Comparison of ENCODE assay signal across 8 cellular contexts in the genomic region with DNA sequence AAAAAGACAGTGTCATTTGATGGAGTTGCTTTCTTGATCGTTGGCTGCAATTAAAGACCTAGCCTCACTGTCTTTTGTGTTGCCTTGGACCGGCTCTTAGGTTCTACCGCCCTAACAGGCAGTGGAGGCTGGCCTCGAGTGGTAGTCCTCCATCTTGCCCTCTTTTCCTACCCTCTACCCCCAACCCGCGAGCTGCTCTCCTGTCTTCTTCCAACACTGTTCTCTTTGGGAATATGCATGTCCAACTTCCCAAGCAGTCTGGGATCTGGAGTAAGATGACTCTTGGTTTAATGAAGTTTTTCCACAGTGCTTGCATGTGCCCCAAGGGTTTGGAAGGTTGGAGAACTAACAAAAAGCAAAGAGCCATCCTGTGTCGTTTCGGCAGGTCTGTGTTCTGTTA. TPM values are rescaled to one million over a fixed set of nuclear protein-coding genes. Genes with fewer than 3 reads are reported as not detected.
DNase-seq lines count a peak whose midpoint lies in the region; ATAC-seq, FAIRE-seq and TF ChIP-seq lines count a peak whose summit lies in the region.
"Not testable (repeated sequence)": the region's sequence is repeated elsewhere in the genome, so short reads cannot be mapped to it uniquely, and the experiment has no call there.

No MANE protein-coding gene starts in this region.

- not testable (repeated sequence) for H3K36me3 ChIP-seq in PC-3 (ENCODE audit: low read depth, low read length)
- H3K36me3 ChIP-seq in heart left ventricle (peaks cover 0 to 12% (median 5%) of the 10 kb centered on the region in 9 donors), spleen (peaks cover 0 to 12% (median 3%) of the 10 kb centered on the region in 6 donors)

- CTCF ChIA-PET in A549 (lab: Yijun Ruan, JAX); PC-3 (lab: Charles Lee): not testable (repeated sequence)

- BruUV-seq in PC-3 (replicated peaks; lab: Mats Ljungman, UMichigan) = not testable (repeated sequence)

- H3K4me1 ChIP-seq in A549 (peaks cover 28% of the 10 kb centered on the region), PC-3 (ENCODE audit: insufficient read depth, low read length) (peaks cover 15% of the 10 kb centered on the region), heart left ventricle (peaks cover 0 to 28% (median 15%) of the 10 kb centered on the region in 12 donors), spleen (peaks cover 10 to 47% (median 28%) of the 10 kb centered on the region in 6 donors)

- H3K4me3 ChIP-seq in A549 (peak overlapping the region; percentile 99), GM12875 (ENCODE audit: low read depth, low read length) (peak overlapping the region; percentile 67), PC-3 (ENCODE audit: low read length) (peak overlapping the region; percentile 75; the same call in 1 of the 2 replicates), heart left ventricle (peak overlapping the region in 8 of 12 donors; percentile 61 to 92 (median 74)), spleen (peak overlapping the region in 5 of 8 donors; percentile 48 to 82 (median 74))

- H3K4me2 ChIP-seq in A549 (peak overlapping the region; percentile 81), PC-3 (ENCODE audit: low read length) (peak overlapping the region; percentile 96)

- POLR2A ChIA-PET in A549 (lab: Yijun Ruan, JAX); PC-3 (lab: Charles Lee; ENCODE audit: unreplicated experiment); naive thymus-derived CD8-positive, alpha-beta T cell (lab: Charles Lee): not testable (repeated sequence)

- not testable (repeated sequence) for H3F3A ChIP-seq in PC-3 (ENCODE audit: low read length, unreplicated experiment)

- peaks cover 11% of the 10 kb centered on the region; the same call in 1 of the 2 replicates for H4K20me1 ChIP-seq in PC-3 (ENCODE audit: low read length)

- TF ChIP-seq CTCF in A549 (IDR thresholded peaks at IDR 0.05); GM12875 (IDR thresholded peaks at IDR 0.05; ENCODE audit: borderline replicate concordance, insufficient read depth, low read depth, low read length); PC-3 (conservative IDR thresholded peaks at IDR 0.05; ENCODE audit: low read depth, low read length); heart left ventricle (IDR thresholded peaks at IDR 0.05); spleen (IDR thresholded peaks at IDR 0.05 in 8 of 11, conservative IDR thresholded peaks at IDR 0.05 in 3 of 11): not testable (repeated sequence)

- intact Hi-C loops in PC-3 (cut with micrococcal nuclease); heart left ventricle (cut with DNase I); spleen (cut with DNase I; ENCODE audit: low total_unique reads): not testable (repeated sequence)

- H3K27ac ChIP-seq in A549 (peak overlapping the region in 1 of 2 experiments; percentile 99; a peak in 2 of 6 replicates), heart left ventricle (peak overlapping the region in 4 of 12 donors; percentile 86 to 94 (median 90)), spleen (peak overlapping the region in 5 of 8 donors; percentile 91 to 96 (median 95))
- not testable (repeated sequence) for H3K27ac ChIP-seq in PC-3 (ENCODE audit: low read length)

- H3K9me3 Mint-ChIP-seq in activated T-cell treated with anti-CD3 and anti-CD28 coated beads, Interleukin-2, amount 50 U/mL, for 4 hours; naive thymus-derived CD8-positive, alpha-beta T cell: not testable (repeated sequence)

- not testable (repeated sequence) for ATAC-seq in A549; PC-3; activated T-cell treated with anti-CD3 and anti-CD28 coated beads, Interleukin-2, amount 50 U/mL, for 4 hours; heart left ventricle; naive thymus-derived CD8-positive, alpha-beta T cell

- H3K27me3 ChIP-seq in PC-3 (ENCODE audit: low read length); heart left ventricle; spleen (replicated peaks in 1 of 7): not testable (repeated sequence)

- not testable (repeated sequence) for H3K9me3 ChIP-seq in A549; PC-3 (ENCODE audit: low read length); heart left ventricle; spleen

- peaks cover 23% of the 10 kb centered on the region for H3K4me1 Mint-ChIP-seq in activated T-cell treated with anti-CD3 and anti-CD28 coated beads, Interleukin-2, amount 50 U/mL, for 4 hours (ENCODE audit: low read depth)
- H3K4me1 Mint-ChIP-seq in naive thymus-derived CD8-positive, alpha-beta T cell = peaks cover 8 to 38% (median 33%) of the 10 kb centered on the region in 4 donors

- peak overlapping the region; percentile 73; the same call in 1 of the 2 replicates for H2AFZ ChIP-seq in PC-3 (ENCODE audit: low read length)

- not testable (repeated sequence) for DNase-seq in A549 (ENCODE audit: low read depth in 1 of 2, low spot score in 1 of 2); PC-3; activated T-cell treated with anti-CD3 and anti-CD28 coated beads, Interleukin-2, amount 50 U/mL, for 4 hours; heart left ventricle
- DNase-seq in cerebellar cortex (ENCODE audit: low spot score) (peak; percentile 16), spleen (peak; percentile 72)
- peak in 1 of 10 donors; percentile 4 for DNase-seq in naive thymus-derived CD8-positive, alpha-beta T cell

- not testable (repeated sequence) for TF ChIP-seq EP300 in A549 (IDR thresholded peaks at IDR 0.05)

- not testable (repeated sequence) for H3K27me3 Mint-ChIP-seq in activated T-cell treated with anti-CD3 and anti-CD28 coated beads, Interleukin-2, amount 50 U/mL, for 4 hours (ENCODE audit: low read depth); naive thymus-derived CD8-positive, alpha-beta T cell

- H3K27ac Mint-ChIP-seq in naive thymus-derived CD8-positive, alpha-beta T cell = peak overlapping the region; percentile 57 to 93 (median 88)

- not testable (repeated sequence) for TF ChIP-seq POLR2A in A549 (IDR thresholded peaks at IDR 0.05; ENCODE audit: low read length); heart left ventricle (IDR thresholded peaks at IDR 0.05); spleen (IDR thresholded peaks at IDR 0.05)

- not testable (repeated sequence) for TF ChIP-seq RAD21 in A549 (conservative IDR thresholded peaks at IDR 0.05 in 1 of 2, IDR thresholded peaks at IDR 0.05 in 1 of 2)

- FAIRE-seq in A549 (lab: Jason Lieb, UNC) = not testable (repeated sequence)

- peak overlapping the region; percentile 95; the same call in 1 of the 2 replicates for H3K9ac ChIP-seq in PC-3 (ENCODE audit: low read length)

- not testable (repeated sequence) for H3K9me2 ChIP-seq in PC-3 (replicated peaks; ENCODE audit: low read length)

- peak overlapping the region; percentile 81 for H3K4me3 Mint-ChIP-seq in activated T-cell treated with anti-CD3 and anti-CD28 coated beads, Interleukin-2, amount 50 U/mL, for 4 hours
- peak overlapping the region; percentile 74 to 91 (median 82) for H3K4me3 Mint-ChIP-seq in naive thymus-derived CD8-positive, alpha-beta T cell

- WGBS in A549 (ENCODE audit: missing lambda C conversion rate) = 93% methylated on average over 8 of the region's 8 CpGs
- WGBS in heart left ventricle, 4 donors = 91 to 94% (median 92%) methylated on average over 8 of the region's 8 CpGs
- 89 to 94% (median 92%) methylated on average over 8 of the region's 8 CpGs for WGBS in spleen, 5 donors

- peaks cover 42% of the 10 kb centered on the region for H3K79me2 ChIP-seq in PC-3 (ENCODE audit: low read length)

- H3K36me3 Mint-ChIP-seq in activated T-cell treated with anti-CD3 and anti-CD28 coated beads, Interleukin-2, amount 50 U/mL, for 4 hours (ENCODE audit: insufficient read depth) = not testable (repeated sequence)
- H3K36me3 Mint-ChIP-seq in naive thymus-derived CD8-positive, alpha-beta T cell = peaks cover 0 to 14% (median 0%) of the 10 kb centered on the region in 3 donors

RNA-seq across cellular contexts. Expression of a gene that starts 1.5 kb away (rescaled TPM):
- 68.7 and 68.8 TPM in 2 replicates for polyA plus RNA-seq in A549 (2011; rRNA removed)
- polyA plus RNA-seq in A549 (2012; cell fraction: cytosol; rRNA removed) = 28.3 and 31.7 TPM in 2 replicates
- polyA plus RNA-seq in A549 (2012; cell fraction: nucleus; rRNA removed) = 19.0 and 25.8 TPM in 2 replicates
- 26.7 to 33.0 TPM (median 30.4 TPM) in 3 replicates for polyA plus RNA-seq in A549 (2017; fragmentation: RNase III; extraction: RNeasy Plus Mini Kit Qiagen cat#74134 plus additional on column Dnase treatment)
- polyA minus RNA-seq in A549 (2011; rRNA and poly(A)+ RNA removed) = 121 and 153 TPM in 2 replicates
- total RNA-seq in PC-3 (2014; rRNA removed) = 40.5 and 60.3 TPM in 2 replicates
- total RNA-seq in activated T-cell treated with anti-CD3 and anti-CD28 coated beads, Interleukin-2, amount 50 U/mL, for 4 hours = 10 to 100 TPM; 30.1 to 35.0 (median 33.1) TPM
- 10 to 100 TPM; 24.5 to 36.8 (median 29.6) TPM for total RNA-seq in heart left ventricle
- polyA plus RNA-seq in heart left ventricle = 10 to 100 TPM; 11.0 to 20.5 TPM
- 10 to 100 TPM; 71.3 to 79.5 TPM for total RNA-seq in naive thymus-derived CD8-positive, alpha-beta T cell
- polyA plus RNA-seq in naive thymus-derived CD8-positive, alpha-beta T cell = 10 to 100 TPM in 1 of 3 donors, 1 to 10 TPM in 2; 8.2 to 12.0 (median 9.2) TPM
- 10 to 100 TPM; 44.1 to 76.3 (median 57.2) TPM for total RNA-seq in spleen
- 10 to 100 TPM; 11.3 to 14.7 (median 12.0) TPM for polyA plus RNA-seq in spleen

RNA-seq across cellular contexts. Expression of a gene that starts 53.4 kb away (rescaled TPM):
- polyA plus RNA-seq in A549 (2011; rRNA removed) = 33.3 and 38.2 TPM in 2 replicates
- polyA plus RNA-seq in A549 (2012; cell fraction: cytosol; rRNA removed) = 15.3 and 16.6 TPM in 2 replicates
- 7.3 and 9.5 TPM in 2 replicates for polyA plus RNA-seq in A549 (2012; cell fraction: nucleus; rRNA removed)
- polyA plus RNA-seq in A549 (2017; fragmentation: RNase III; extraction: RNeasy Plus Mini Kit Qiagen cat#74134 plus additional on column Dnase treatment) = 22.8 to 25.0 TPM (median 23.5 TPM) in 3 replicates
- 16.6 and 19.1 TPM in 2 replicates for polyA minus RNA-seq in A549 (2011; rRNA and poly(A)+ RNA removed)
- total RNA-seq in PC-3 (2014; rRNA removed) = 28.0 and 38.7 TPM in 2 replicates
- total RNA-seq in activated T-cell treated with anti-CD3 and anti-CD28 coated beads, Interleukin-2, amount 50 U/mL, for 4 hours = 10 to 100 TPM; 40.3 to 42.6 (median 41.0) TPM
- total RNA-seq in heart left ventricle = 10 to 100 TPM; 13.2 to 19.8 (median 15.3) TPM
- polyA plus RNA-seq in heart left ventricle = 10 to 100 TPM in 1 of 2 donors, 1 to 10 TPM in 1; 7.9 to 24.5 TPM
- total RNA-seq in naive thymus-derived CD8-positive, alpha-beta T cell = 10 to 100 TPM; 15.4 to 18.3 TPM
- polyA plus RNA-seq in naive thymus-derived CD8-positive, alpha-beta T cell = 10 to 100 TPM; 11.8 to 17.3 (median 15.6) TPM
- 10 to 100 TPM; 12.0 to 16.1 (median 13.1) TPM for total RNA-seq in spleen
- polyA plus RNA-seq in spleen = 1 to 10 TPM; 3.8 to 8.1 (median 7.5) TPM
